In genomic region chr4:171891038-171891437, GRCh38 we compare ENCODE assay signal across 14 cellular contexts.
A peak's percentile ranks its signal among the peaks of the same experiment; 100 is the strongest.
DNase-seq lines count a peak whose midpoint lies in the region; ATAC-seq and TF ChIP-seq lines count a peak whose summit lies in the region.
"Had no signal": no experiment of that assay in that cellular context is flagged by ENCODE, and none has a peak within 500 bp of the region (broad histone marks: within the 10 kb centered on the region; RNA-seq: fewer than 3 reads in every experiment).

No MANE protein-coding gene starts in this region.

- no peak for TF ChIP-seq CTCF in HFFc6 (IDR thresholded peaks at IDR 0.05)
- TF ChIP-seq CTCF in progenitor cell of endocrine pancreas (IDR thresholded peaks at IDR 0.05; ENCODE audit: unreplicated experiment) = no peak

- H3K27ac Mint-ChIP-seq in HFFc6 (no peak overlapping the region), progenitor cell of endocrine pancreas (no peak overlapping the region)
- H3K27ac Mint-ChIP-seq: activated T-cell treated with anti-CD3 and anti-CD28 coated beads, Interleukin-2, amount 50 U/mL, for 24 hours; naive thymus-derived CD8-positive, alpha-beta T cell had no signal

- H3K36me3 Mint-ChIP-seq in HFFc6 (ENCODE audit: low read depth) (no peaks in the 10 kb centered on the region), progenitor cell of endocrine pancreas (ENCODE audit: insufficient read depth) (no peaks in the 10 kb centered on the region)
- H3K36me3 Mint-ChIP-seq: naive thymus-derived CD8-positive, alpha-beta T cell had no signal

- H3K4me1 Mint-ChIP-seq in HFFc6 (ENCODE audit: low read depth) (no peaks in the 10 kb centered on the region), progenitor cell of endocrine pancreas (ENCODE audit: low read depth) (no peaks in the 10 kb centered on the region)
- H3K4me1 Mint-ChIP-seq: naive thymus-derived CD8-positive, alpha-beta T cell had no signal

- ATAC-seq in GM19035 (IDR thresholded peaks at IDR 0.05; ENCODE audit: unreplicated experiment) (peak; percentile 84), HG02678 (IDR thresholded peaks at IDR 0.05; ENCODE audit: unreplicated experiment) (peak; percentile 65), HG03457 (IDR thresholded peaks at IDR 0.05; ENCODE audit: unreplicated experiment) (peak; percentile 65), GM19467 (IDR thresholded peaks at IDR 0.05; ENCODE audit: unreplicated experiment) (no peak)
- ATAC-seq: left colon; naive thymus-derived CD8-positive, alpha-beta T cell had no signal

- H3K9me3 Mint-ChIP-seq in HFFc6 (no peaks in the 10 kb centered on the region), progenitor cell of endocrine pancreas (ENCODE audit: low read depth) (peaks cover 4% of the 10 kb centered on the region)

- H3K27me3 Mint-ChIP-seq in HFFc6 (ENCODE audit: insufficient read depth) (no peaks in the 10 kb centered on the region; the same call in 1 of the 2 replicates), progenitor cell of endocrine pancreas (no peaks in the 10 kb centered on the region)
- H3K27me3 Mint-ChIP-seq: activated T-cell treated with anti-CD3 and anti-CD28 coated beads, Interleukin-2, amount 50 U/mL, for 24 hours; naive thymus-derived CD8-positive, alpha-beta T cell had no signal

- no peak overlapping the region for H3K4me3 Mint-ChIP-seq in HFFc6
- H3K4me3 Mint-ChIP-seq in progenitor cell of endocrine pancreas (ENCODE audit: low read depth) = no peak overlapping the region
- H3K4me3 Mint-ChIP-seq: activated T-cell treated with anti-CD3 and anti-CD28 coated beads, Interleukin-2, amount 50 U/mL, for 24 hours; naive thymus-derived CD8-positive, alpha-beta T cell had no signal

- DNase-seq in ELR (ENCODE audit: low read depth) (peak; percentile 3), HFFc6 (no peak), NCI-H2081 treated with DMSO at 0.1 percent for 48 hours (lab: John Stamatoyannopoulos, UW) (no peak), progenitor cell of endocrine pancreas (ENCODE audit: low spot score, unreplicated experiment) (no peak)
- DNase-seq: activated T-cell treated with anti-CD3 and anti-CD28 coated beads, Interleukin-2, amount 50 U/mL, for 24 hours; aorta; glutamatergic neuron; left colon; naive thymus-derived CD8-positive, alpha-beta T cell; NCI-H69 had no signal
